ENCODE assay signal across 23 cellular contexts in the genomic region with DNA sequence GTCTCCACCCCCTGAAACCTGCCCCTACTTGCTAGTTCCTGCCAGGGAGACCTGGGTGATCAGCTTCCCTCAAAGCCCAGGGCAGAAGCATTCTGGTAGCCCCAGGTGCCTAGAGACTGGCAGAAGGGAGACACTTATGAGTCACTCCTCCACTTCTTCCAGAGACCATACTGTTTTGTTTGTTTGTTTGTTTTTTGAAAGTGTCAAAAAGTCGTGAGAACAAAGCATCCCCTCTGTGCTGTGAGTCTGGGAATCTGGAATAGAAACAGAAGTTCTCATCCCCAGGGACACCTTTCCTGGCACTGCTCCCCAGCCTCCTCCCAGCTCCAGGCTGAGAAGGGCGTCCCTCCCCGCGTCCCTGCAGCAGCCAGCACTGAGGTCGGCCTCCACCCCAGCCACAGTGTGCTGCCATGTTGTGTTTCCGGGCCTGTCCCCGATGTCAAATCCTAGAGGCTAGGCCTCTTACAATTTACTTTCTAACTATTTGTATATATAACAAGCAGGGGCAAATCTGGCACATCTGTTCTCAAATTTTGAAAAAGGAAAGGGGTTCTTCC.
"Had no signal": no experiment of that assay in that cellular context is flagged by ENCODE, and none has a peak within 500 bp of the region (broad histone marks: within the 10 kb centered on the region; RNA-seq: fewer than 3 reads in every experiment).

No MANE protein-coding gene starts in this region.

- H3K4me3 ChIP-seq: ascending aorta, spleen, suprapubic skin, tibial artery, upper lobe of right lung had no signal

- H3K36me3 ChIP-seq: ascending aorta, spleen, suprapubic skin, tibial artery, upper lobe of right lung, WERI-Rb-1 had no signal

- H3K9ac ChIP-seq: parathyroid adenoma had no signal

- H3K9me3 ChIP-seq: ascending aorta, upper lobe of right lung had no signal

- DNase-seq: activated CD4-positive, alpha-beta memory T cell treated with anti-CD3 and anti-CD28 coated beads, Interleukin-2, amount 10 ng/mL, durations not matched to agents 7 days and 5 days; activated CD4-positive, alpha-beta T cell treated with anti-CD3 and anti-CD28 coated beads for 1 hour; activated CD4-positive, alpha-beta T cell treated with anti-CD3 and anti-CD28 coated beads, Interleukin-2, amount 10 ng/mL, durations not matched to agents 7 days and 5 days; activated CD8-positive, alpha-beta memory T cell treated with anti-CD3 and anti-CD28 coated beads, Interleukin-2, amount 50 U/mL, for 48 hours; activated gamma-delta T cell; activated naive CD4-positive, alpha-beta T cell treated with anti-CD3 and anti-CD28 coated beads, Interleukin-2, amount 10 ng/mL, durations not matched to agents 7 days and 5 days; activated naive CD8-positive, alpha-beta T cell treated with anti-CD3 and anti-CD28 coated beads, Interleukin-2, amount 10 ng/mL, durations not matched to agents 7 days and 5 days; activated T-cell treated with anti-CD3 and anti-CD28 coated beads, Interleukin-2, amount 50 U/mL, for 24 hours; caudate nucleus; left colon; naive thymus-derived CD8-positive, alpha-beta T cell; occipital lobe; spleen; stimulated activated naive CD4-positive, alpha-beta T cell; T1000; tibial artery; upper lobe of right lung; WERI-Rb-1 had no signal

- H3K27me3 ChIP-seq: ascending aorta, spleen, suprapubic skin, tibial artery, upper lobe of right lung had no signal

- H3K4me1 ChIP-seq: parathyroid adenoma, spleen, suprapubic skin, upper lobe of right lung had no signal

- H3K27ac ChIP-seq: ascending aorta, epithelial cell of prostate, parathyroid adenoma, spleen, suprapubic skin, tibial artery, upper lobe of right lung, WERI-Rb-1 had no signal

- H2AFZ ChIP-seq: parathyroid adenoma had no signal

- ATAC-seq: left colon; naive thymus-derived CD8-positive, alpha-beta T cell; right cardiac atrium; upper lobe of right lung had no signal
